In the genomic region with DNA sequence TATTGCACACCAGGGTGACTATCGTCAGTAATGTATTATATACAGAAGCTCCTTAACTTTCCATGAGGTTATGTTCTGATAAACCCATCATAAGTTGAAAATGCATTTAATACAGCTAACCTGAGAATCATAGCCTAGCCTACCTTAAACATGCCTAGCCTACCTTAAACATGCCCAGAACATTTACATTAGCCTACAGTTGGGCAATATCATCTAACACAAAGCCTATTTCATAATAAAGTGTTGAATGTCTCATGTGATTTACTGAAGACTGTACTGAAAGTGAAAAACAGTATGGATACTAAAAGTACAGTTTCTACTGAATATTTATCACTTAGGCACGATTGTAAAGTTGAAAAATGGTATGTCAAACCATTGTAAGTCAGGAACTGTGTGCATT, we compare ENCODE assay signal across 16 cellular contexts. TPM values are rescaled to one million over a fixed set of nuclear protein-coding genes. Genes with fewer than 3 reads are reported as not detected.
DNase-seq lines count a peak whose midpoint lies in the region; ATAC-seq and TF ChIP-seq lines count a peak whose summit lies in the region.
"Had no signal": no experiment of that assay in that cellular context is flagged by ENCODE, and none has a peak within 500 bp of the region (broad histone marks: within the 10 kb centered on the region; RNA-seq: fewer than 3 reads in every experiment).

No MANE protein-coding gene starts in this region.

- H3K4me1 ChIP-seq in PC-3 (ENCODE audit: insufficient read depth, low read length) = peaks cover 48% of the 10 kb centered on the region
- H3K4me1 ChIP-seq in esophagus squamous epithelium = peaks cover 44 to 76% (median 47%) of the 10 kb centered on the region in 3 donors
- peaks cover 5 to 61% of the 10 kb centered on the region in 2 donors for H3K4me1 ChIP-seq in left lung

- H3K9me2 ChIP-seq in PC-3 (replicated peaks; ENCODE audit: low read length) = no peaks in the 10 kb centered on the region

- TF ChIP-seq POLR2A in esophagus squamous epithelium (IDR thresholded peaks at IDR 0.05) = peak in 1 of 4 donors; percentile 47

- no TSS peak for BruUV-seq in PC-3 (replicated peaks; lab: Mats Ljungman, UMichigan)

- WGBS in esophagus squamous epithelium, 2 donors = 39 to 43% methylated on average over 2 of the region's 2 CpGs

- no peaks in the 10 kb centered on the region for H3K9me3 Mint-ChIP-seq in T-helper 2 cell treated with Interferon-gamma antibody and Interleukin-4, amounts not matched to agents 5 μg/mL and 100 μg/mL, for 36 hours
- no peaks in the 10 kb centered on the region for H3K9me3 Mint-ChIP-seq in stimulated activated naive B cell treated with anti-CD40 and anti-IgM and Interleukin-4, amounts not matched to agents 10 μg/mL and 1 μg/mL and 100 μg/mL, for 72 hours
- H3K9me3 Mint-ChIP-seq: central memory CD8-positive, alpha-beta T cell had no signal

- no peaks in the 10 kb centered on the region for H3K27me3 ChIP-seq in PC-3 (ENCODE audit: low read length)
- H3K27me3 ChIP-seq in esophagus squamous epithelium = no peaks in the 10 kb centered on the region
- H3K27me3 ChIP-seq in left lung = no peaks in the 10 kb centered on the region

- no peak overlapping the region for H3K27ac Mint-ChIP-seq in T-helper 2 cell treated with Interferon-gamma antibody and Interleukin-4, amounts not matched to agents 5 μg/mL and 100 μg/mL, for 36 hours
- peak overlapping the region; percentile 95 for H3K27ac Mint-ChIP-seq in stimulated activated naive B cell treated with anti-CD40 and anti-IgM and Interleukin-4, amounts not matched to agents 10 μg/mL and 1 μg/mL and 100 μg/mL, for 72 hours

- intact Hi-C loops in PC-3 (cut with micrococcal nuclease) = loop anchor here (5.0 kb wide), 1 partner anchor 63 kb away; no protein-coding TSS in a partner anchor
- intact Hi-C loops in esophagus squamous epithelium (cut with DNase I) = no loop called here
- intact Hi-C loops in left lung (cut with DNase I) = no loop called here

- H3K27me3 Mint-ChIP-seq in T-helper 2 cell treated with Interferon-gamma antibody and Interleukin-4, amounts not matched to agents 5 μg/mL and 100 μg/mL, for 36 hours (ENCODE audit: low read depth) = no peaks in the 10 kb centered on the region
- no peaks in the 10 kb centered on the region for H3K27me3 Mint-ChIP-seq in stimulated activated naive B cell treated with anti-CD40 and anti-IgM and Interleukin-4, amounts not matched to agents 10 μg/mL and 1 μg/mL and 100 μg/mL, for 72 hours
- H3K27me3 Mint-ChIP-seq: central memory CD8-positive, alpha-beta T cell had no signal

- H2AFZ ChIP-seq in PC-3 (ENCODE audit: low read length) = no peak overlapping the region

- H3F3A ChIP-seq in PC-3 (ENCODE audit: low read length, unreplicated experiment) = peaks cover 10% of the 10 kb centered on the region

- TF ChIP-seq CTCF in PC-3 (conservative IDR thresholded peaks at IDR 0.05; ENCODE audit: low read depth, low read length) (no peak), esophagus squamous epithelium (IDR thresholded peaks at IDR 0.05) (no peak), left lung (IDR thresholded peaks at IDR 0.05) (no peak)

- no peaks in the 10 kb centered on the region for H4K20me1 ChIP-seq in PC-3 (ENCODE audit: low read length)

- DNase-seq in T-helper 2 cell treated with Interferon-gamma antibody and Interleukin-4, amounts not matched to agents 5 μg/mL and 100 μg/mL, for 36 hours (ENCODE audit: low spot score) = no peak
- DNase-seq in T-helper 2 cell = no peak
- DNase-seq in PC-3 = no peak
- DNase-seq in esophagus squamous epithelium (lab: John Stamatoyannopoulos, UW) = no peak
- no peak for DNase-seq in stimulated activated naive B cell treated with anti-CD40 and anti-IgM and Interleukin-4, amounts not matched to agents 10 μg/mL and 1 μg/mL and 100 μg/mL, for 72 hours
- DNase-seq in EL = no peak
- no peak for DNase-seq in left lung
- DNase-seq in GM19240 (ENCODE audit: insufficient read length, low spot score) = no peak
- DNase-seq: activated CD4-positive, alpha-beta T cell treated with anti-CD3 and anti-CD28 coated beads for 4 hours; activated effector memory CD4-positive, alpha-beta T cell treated with Interleukin-2 at 50 U/mL for 16 hours; DMS 273 treated with DMSO at 0.1 percent for 48 hours; NCI-H146; retina had no signal

- H3K4me3 Mint-ChIP-seq in T-helper 2 cell treated with Interferon-gamma antibody and Interleukin-4, amounts not matched to agents 5 μg/mL and 100 μg/mL, for 36 hours = peak overlapping the region; percentile 94
- H3K4me3 Mint-ChIP-seq in stimulated activated naive B cell treated with anti-CD40 and anti-IgM and Interleukin-4, amounts not matched to agents 10 μg/mL and 1 μg/mL and 100 μg/mL, for 72 hours = peak overlapping the region; percentile 95 to 97

- H3K4me1 Mint-ChIP-seq in T-helper 2 cell treated with Interferon-gamma antibody and Interleukin-4, amounts not matched to agents 5 μg/mL and 100 μg/mL, for 36 hours (ENCODE audit: low read depth) = peaks cover 51% of the 10 kb centered on the region
- peaks cover 53 to 75% of the 10 kb centered on the region in 2 donors for H3K4me1 Mint-ChIP-seq in stimulated activated naive B cell treated with anti-CD40 and anti-IgM and Interleukin-4, amounts not matched to agents 10 μg/mL and 1 μg/mL and 100 μg/mL, for 72 hours

- ATAC-seq in PC-3 (no peak), left lung (no peak)
- no peak for ATAC-seq in stimulated activated naive B cell treated with anti-CD40 and anti-IgM and Interleukin-4, amounts not matched to agents 10 μg/mL and 1 μg/mL and 100 μg/mL, for 72 hours (replicated peaks)

- POLR2A ChIA-PET in PC-3 (lab: Charles Lee; ENCODE audit: unreplicated experiment) = no interaction called here

- peaks cover 55% of the 10 kb centered on the region for H3K79me2 ChIP-seq in PC-3 (ENCODE audit: low read length)

- H3K36me3 ChIP-seq in PC-3 (ENCODE audit: low read depth, low read length) (no peaks in the 10 kb centered on the region), esophagus squamous epithelium (peaks cover 0 to under 1% (median 0%) of the 10 kb centered on the region in 3 donors), left lung (no peaks in the 10 kb centered on the region)

- H3K4me2 ChIP-seq in PC-3 (ENCODE audit: low read length) = peak overlapping the region; percentile 98

- H3K36me3 Mint-ChIP-seq in T-helper 2 cell treated with Interferon-gamma antibody and Interleukin-4, amounts not matched to agents 5 μg/mL and 100 μg/mL, for 36 hours (ENCODE audit: low read depth) = no peaks in the 10 kb centered on the region
- peaks cover 27 to 46% of the 10 kb centered on the region in 2 donors for H3K36me3 Mint-ChIP-seq in stimulated activated naive B cell treated with anti-CD40 and anti-IgM and Interleukin-4, amounts not matched to agents 10 μg/mL and 1 μg/mL and 100 μg/mL, for 72 hours

- CTCF ChIA-PET in PC-3 (lab: Charles Lee) = no interaction called here

- H3K27ac ChIP-seq in PC-3 (ENCODE audit: low read length) (no peak overlapping the region), esophagus squamous epithelium (peak overlapping the region; percentile 85 to 92 (median 90)), left lung (no peak overlapping the region)

- peak overlapping the region; percentile 95; the same call in 1 of the 2 replicates for H3K4me3 ChIP-seq in PC-3 (ENCODE audit: low read length)
- H3K4me3 ChIP-seq in esophagus squamous epithelium = peak overlapping the region; percentile 51 to 83 (median 72)
- H3K4me3 ChIP-seq in left lung = peak overlapping the region in 1 of 2 donors; percentile 74

- H3K9me3 ChIP-seq in PC-3 (ENCODE audit: low read length) = no peaks in the 10 kb centered on the region
- H3K9me3 ChIP-seq in esophagus squamous epithelium = no peaks in the 10 kb centered on the region
- no peaks in the 10 kb centered on the region for H3K9me3 ChIP-seq in left lung

- no peak overlapping the region for H3K9ac ChIP-seq in PC-3 (ENCODE audit: low read length)

RNA-seq across cellular contexts. Expression of gene GM2A, which starts 1.5 kb away (rescaled TPM):
- total RNA-seq in PC-3 (2014; rRNA removed) = 78.3 and 90.2 TPM in 2 replicates
- total RNA-seq in esophagus squamous epithelium = 100 to 1,000 TPM in 2 of 4 donors, 10 to 100 TPM in 2; 62.4 to 132 (median 89.7) TPM
- total RNA-seq in left lung = 10 to 100 TPM; 66.1 to 70.0 TPM

RNA-seq across cellular contexts. Expression of gene CCDC69, which starts 30.6 kb away (rescaled TPM):
- total RNA-seq in PC-3 (2014; rRNA removed) (19.2 and 26.4 TPM in 2 replicates), esophagus squamous epithelium (10 to 100 TPM; 10.9 to 87.0 (median 37.8) TPM), left lung (10 to 100 TPM; 34.6 to 66.4 TPM)

RNA-seq across cellular contexts. Expression of gene SLC36A3, which starts 49.0 kb away (rescaled TPM):
- not detected in 2 replicates for total RNA-seq in PC-3 (2014; rRNA removed)
- total RNA-seq in esophagus squamous epithelium = not detected
- total RNA-seq in left lung = not detected
- total RNA-seq: A172, mucosa of gallbladder had no signal

Comparison
In these comparisons a context has a peak if more than half of its experiments do, and no peak if none do; other contexts are left out.
1. H3K27ac ChIP-seq: peak in esophagus squamous epithelium (4 of 4); none in PC-3 (single experiment) and left lung (0 of 2).